In genomic region chr2:47067788-47068407, GRCh38 we compare ENCODE assay signal across 1 cellular context.
TF ChIP-seq lines count a peak whose summit lies in the region.

No MANE protein-coding gene starts in this region.

TF ChIP-seq in HepG2, 621 proteins besides CTCF, POLR2A, EP300 and RAD21 (continues in another document):
- TF ChIP-seq ZNF883 (CRISPR knock-in tag; IDR thresholded peaks at IDR 0.05; ENCODE audit: not compliant biosample characterization) (no peak), IRX3 (CRISPR knock-in tag; IDR thresholded peaks at IDR 0.05; ENCODE audit: borderline replicate concordance, low read depth) (no peak), AFF4 (CRISPR knock-in tag; IDR thresholded peaks at IDR 0.05) (no peak), RXRA (CRISPR knock-in tag; IDR thresholded peaks at IDR 0.05) (peak; percentile 88), ATM (IDR thresholded peaks at IDR 0.05; ENCODE audit: borderline replicate concordance) (no peak), RORA (CRISPR knock-in tag; IDR thresholded peaks at IDR 0.05) (no peak), ATF1 (CRISPR knock-in tag; IDR thresholded peaks at IDR 0.05) (no peak), ZNF710 (CRISPR knock-in tag; IDR thresholded peaks at IDR 0.05; ENCODE audit: borderline replicate concordance) (peak; percentile 39; the same call in 1 of the 2 replicates), RCOR2 (CRISPR knock-in tag; IDR thresholded peaks at IDR 0.05) (peak; percentile 76; the same call in 1 of the 2 replicates), ZNF253 (CRISPR knock-in tag; IDR thresholded peaks at IDR 0.05; ENCODE audit: borderline replicate concordance) (no peak), ZNF256 (CRISPR knock-in tag; conservative IDR thresholded peaks at IDR 0.05) (no peak), SYNCRIP (IDR thresholded peaks at IDR 0.05; ENCODE audit: insufficient read depth, low read depth, low read length) (no peak), RBAK (CRISPR knock-in tag; IDR thresholded peaks at IDR 0.05) (no peak), SNRNP70 (IDR thresholded peaks at IDR 0.05; ENCODE audit: low read depth, low read length) (no peak), CENPX (CRISPR knock-in tag; IDR thresholded peaks at IDR 0.05) (no peak), ZNF510 (CRISPR knock-in tag; IDR thresholded peaks at IDR 0.05; ENCODE audit: low read depth) (0 out of 2 replicates have a peak, but pooled peaks have one; percentile 28), RELA (CRISPR knock-in tag; IDR thresholded peaks at IDR 0.05) (no peak), E2F2 (CRISPR knock-in tag; IDR thresholded peaks at IDR 0.05; ENCODE audit: borderline replicate concordance) (no peak), ZC3H4 (CRISPR knock-in tag; IDR thresholded peaks at IDR 0.05; ENCODE audit: borderline replicate concordance) (no peak), ZNF30 (CRISPR knock-in tag; IDR thresholded peaks at IDR 0.05) (no peak), THYN1 (CRISPR knock-in tag; IDR thresholded peaks at IDR 0.05; ENCODE audit: borderline replicate concordance, low read depth) (no peak), ZKSCAN8 (CRISPR knock-in tag; IDR thresholded peaks at IDR 0.05; ENCODE audit: borderline replicate concordance) (peak; percentile 31; the same call in 1 of the 2 replicates), DMAP1 (CRISPR knock-in tag; IDR thresholded peaks at IDR 0.05) (no peak), DZIP1 (CRISPR knock-in tag; IDR thresholded peaks at IDR 0.05) (no peak), CC2D1A (CRISPR knock-in tag; IDR thresholded peaks at IDR 0.05) (no peak), CAMTA2 (CRISPR knock-in tag; IDR thresholded peaks at IDR 0.05; ENCODE audit: borderline replicate concordance) (no peak; the same call in 1 of the 2 replicates), MED8 (CRISPR knock-in tag; IDR thresholded peaks at IDR 0.05; ENCODE audit: insufficient replicate concordance) (peak; percentile 67), ZNF225 (CRISPR knock-in tag; IDR thresholded peaks at IDR 0.05) (no peak), TGIF2 (CRISPR knock-in tag; IDR thresholded peaks at IDR 0.05) (no peak), AKAP8 (CRISPR knock-in tag; IDR thresholded peaks at IDR 0.05) (no peak), BRF2 (CRISPR knock-in tag; IDR thresholded peaks at IDR 0.05) (no peak), FLYWCH1 (CRISPR knock-in tag; IDR thresholded peaks at IDR 0.05) (no peak), ZNF430 (CRISPR knock-in tag; IDR thresholded peaks at IDR 0.05) (no peak), ZNF775 (CRISPR knock-in tag; IDR thresholded peaks at IDR 0.05; ENCODE audit: borderline replicate concordance) (no peak), NFE2 (CRISPR knock-in tag; IDR thresholded peaks at IDR 0.05) (no peak), ZNF335 (CRISPR knock-in tag; IDR thresholded peaks at IDR 0.05) (no peak), ZNF530 (CRISPR knock-in tag; IDR thresholded peaks at IDR 0.05; ENCODE audit: low read depth) (no peak), HMGXB4 (CRISPR knock-in tag; IDR thresholded peaks at IDR 0.05; ENCODE audit: borderline replicate concordance in 1 of 2, low read depth in 1 of 2) (no peak), FOXK2 (IDR thresholded peaks at IDR 0.05) (no peak), HOXA9 (CRISPR knock-in tag; IDR thresholded peaks at IDR 0.05; ENCODE audit: borderline replicate concordance) (no peak), ZNF549 (CRISPR knock-in tag; IDR thresholded peaks at IDR 0.05) (no peak), FOSL1 (CRISPR knock-in tag; IDR thresholded peaks at IDR 0.05; ENCODE audit: borderline replicate concordance) (no peak), ZXDC (CRISPR knock-in tag; IDR thresholded peaks at IDR 0.05) (no peak), TSC22D2 (CRISPR knock-in tag; IDR thresholded peaks at IDR 0.05; ENCODE audit: borderline replicate concordance) (no peak), TEAD3 (CRISPR knock-in tag; optimal IDR thresholded peaks at IDR 0.05; ENCODE audit: borderline replicate concordance) (peak; percentile 81), MTF2 (CRISPR knock-in tag; IDR thresholded peaks at IDR 0.05; ENCODE audit: borderline replicate concordance) (no peak), NFYB (CRISPR knock-in tag; IDR thresholded peaks at IDR 0.05) (no peak), MNT (IDR thresholded peaks at IDR 0.05) (no peak), FOXM1 (CRISPR knock-in tag; IDR thresholded peaks at IDR 0.05) (no peak), GLMP (CRISPR knock-in tag; IDR thresholded peaks at IDR 0.05; ENCODE audit: borderline replicate concordance) (no peak), ZNF383 (CRISPR knock-in tag; IDR thresholded peaks at IDR 0.05; ENCODE audit: borderline replicate concordance) (no peak)
